Comparison of ENCODE assay signal across 18 cellular contexts in genomic region chr6:36525346-36525745, GRCh38. TPM values are rescaled to one million over a fixed set of nuclear protein-coding genes. Genes with fewer than 3 reads are reported as not detected.
A peak's percentile ranks its signal among the peaks of the same experiment; 100 is the strongest.
DNase-seq lines count a peak whose midpoint lies in the region; ATAC-seq and TF ChIP-seq lines count a peak whose summit lies in the region.
"Had no signal": no experiment of that assay in that cellular context is flagged by ENCODE, and none has a peak within 500 bp of the region (broad histone marks: within the 10 kb centered on the region; RNA-seq: fewer than 3 reads in every experiment).

No MANE protein-coding gene starts in this region.

- no peak for ATAC-seq in CD4-positive, alpha-beta T cell (ENCODE audit: poor library complexity)
- ATAC-seq in activated naive CD8-positive, alpha-beta T cell treated with anti-CD3 and anti-CD28 coated beads, Interleukin-2, amount 50 U/mL, for 24 hours, result no peak

- DNase-seq in activated naive CD4-positive, alpha-beta T cell treated with anti-CD3 and anti-CD28 coated beads, Interleukin-2, amount 10 ng/mL, durations not matched to agents 7 days and 5 days, result no peak
- no peak for DNase-seq in CD4-positive, alpha-beta T cell
- no peak for DNase-seq in activated naive CD8-positive, alpha-beta T cell treated with anti-CD3 and anti-CD28 coated beads, Interleukin-2, amount 50 U/mL, for 24 hours
- DNase-seq in immature natural killer cell, result no peak
- DNase-seq in activated effector memory CD4-positive, alpha-beta T cell treated with Interleukin-2 at 50 U/mL for 16 hours, result no peak
- no peak for DNase-seq in NCI-H2171 (lab: John Stamatoyannopoulos, UW)
- DNase-seq in SKM-1 (lab: John Stamatoyannopoulos, UW; ENCODE audit: unreplicated experiment), result no peak
- DNase-seq: BE2C, DMS53, EL, IMR-90, NCI-H1694, NCI-H2081 treated with DMSO at 0.1 percent for 48 hours, NCI-H446, NCI-H526, SJCRH30 had no signal

- intact Hi-C loops in CD4-positive, alpha-beta T cell (cut with DNase I, micrococcal nuclease), result loop anchor here in 1 of 2 experiments (2.0 kb wide), 1 partner anchor 15 kb away; no protein-coding TSS in a partner anchor

- H3K27ac ChIP-seq in CD4-positive, alpha-beta T cell (ENCODE audit: low read depth, low read length), result no peak overlapping the region
- H3K27ac ChIP-seq: KMS-11, SJCRH30 had no signal

- no peak for TF ChIP-seq CTCF in CD4-positive, alpha-beta T cell (IDR thresholded peaks at IDR 0.05)

- peak overlapping the region; percentile 89 for H3K27ac Mint-ChIP-seq in activated naive CD4-positive, alpha-beta T cell treated with anti-CD3 and anti-CD28 coated beads, Interleukin-2, amount 50 U/mL, for 24 hours
- no peak overlapping the region for H3K27ac Mint-ChIP-seq in activated naive CD4-positive, alpha-beta T cell treated with anti-CD3 and anti-CD28 coated beads, Interleukin-2, amount 10 ng/mL, durations not matched to agents 7 days and 5 days
- peak overlapping the region; percentile 51 for H3K27ac Mint-ChIP-seq in CD4-positive, alpha-beta T cell
- H3K27ac Mint-ChIP-seq in activated naive CD8-positive, alpha-beta T cell treated with anti-CD3 and anti-CD28 coated beads, Interleukin-2, amount 50 U/mL, for 24 hours, result peak overlapping the region; percentile 15
- peak overlapping the region in 4 of 6 donors; percentile 9 to 64 (median 44) for H3K27ac Mint-ChIP-seq in immature natural killer cell

- no peaks in the 10 kb centered on the region for H3K9me3 ChIP-seq in CD4-positive, alpha-beta T cell (ENCODE audit: control insufficient read depth, low read length)
- H3K9me3 ChIP-seq: BE2C, SJCRH30 had no signal

- no peaks in the 10 kb centered on the region for H3K9me3 Mint-ChIP-seq in activated naive CD4-positive, alpha-beta T cell treated with anti-CD3 and anti-CD28 coated beads, Interleukin-2, amount 50 U/mL, for 24 hours
- H3K9me3 Mint-ChIP-seq in activated naive CD4-positive, alpha-beta T cell treated with anti-CD3 and anti-CD28 coated beads, Interleukin-2, amount 10 ng/mL, durations not matched to agents 7 days and 5 days, result no peaks in the 10 kb centered on the region
- no peaks in the 10 kb centered on the region for H3K9me3 Mint-ChIP-seq in CD4-positive, alpha-beta T cell
- no peaks in the 10 kb centered on the region for H3K9me3 Mint-ChIP-seq in activated naive CD8-positive, alpha-beta T cell treated with anti-CD3 and anti-CD28 coated beads, Interleukin-2, amount 50 U/mL, for 24 hours
- no peaks in the 10 kb centered on the region for H3K9me3 Mint-ChIP-seq in immature natural killer cell

- no peaks in the 10 kb centered on the region for H3K27me3 ChIP-seq in CD4-positive, alpha-beta T cell (ENCODE audit: control insufficient read depth, insufficient read depth, low read length)
- H3K27me3 ChIP-seq: BE2C, SJCRH30 had no signal

- CTCF ChIA-PET in activated naive CD4-positive, alpha-beta T cell treated with anti-CD3 and anti-CD28 coated beads, Interleukin-2, amount 10 ng/mL, durations not matched to agents 7 days and 5 days (lab: Charles Lee), result no interaction called here
- CTCF ChIA-PET in CD4-positive, alpha-beta T cell (lab: Charles Lee), result no interaction called here

- no peak overlapping the region for H3K4me3 Mint-ChIP-seq in activated naive CD4-positive, alpha-beta T cell treated with anti-CD3 and anti-CD28 coated beads, Interleukin-2, amount 50 U/mL, for 24 hours
- H3K4me3 Mint-ChIP-seq in activated naive CD4-positive, alpha-beta T cell treated with anti-CD3 and anti-CD28 coated beads, Interleukin-2, amount 10 ng/mL, durations not matched to agents 7 days and 5 days, result no peak overlapping the region
- no peak overlapping the region for H3K4me3 Mint-ChIP-seq in CD4-positive, alpha-beta T cell
- H3K4me3 Mint-ChIP-seq in activated naive CD8-positive, alpha-beta T cell treated with anti-CD3 and anti-CD28 coated beads, Interleukin-2, amount 50 U/mL, for 24 hours, result no peak overlapping the region
- H3K4me3 Mint-ChIP-seq in immature natural killer cell, result no peak overlapping the region

- H3K4me1 Mint-ChIP-seq in activated naive CD4-positive, alpha-beta T cell treated with anti-CD3 and anti-CD28 coated beads, Interleukin-2, amount 50 U/mL, for 24 hours, result peaks cover 54% of the 10 kb centered on the region
- H3K4me1 Mint-ChIP-seq in activated naive CD4-positive, alpha-beta T cell treated with anti-CD3 and anti-CD28 coated beads, Interleukin-2, amount 10 ng/mL, durations not matched to agents 7 days and 5 days, result peaks cover 25% of the 10 kb centered on the region
- peaks cover 54% of the 10 kb centered on the region for H3K4me1 Mint-ChIP-seq in CD4-positive, alpha-beta T cell (ENCODE audit: low read depth)
- peaks cover 30% of the 10 kb centered on the region for H3K4me1 Mint-ChIP-seq in activated naive CD8-positive, alpha-beta T cell treated with anti-CD3 and anti-CD28 coated beads, Interleukin-2, amount 50 U/mL, for 24 hours
- peaks cover 43 to 66% of the 10 kb centered on the region in 2 donors for H3K4me1 Mint-ChIP-seq in immature natural killer cell

- POLR2A ChIA-PET in CD4-positive, alpha-beta T cell (lab: Charles Lee), result no interaction called here

- no peaks in the 10 kb centered on the region for H3K27me3 Mint-ChIP-seq in activated naive CD4-positive, alpha-beta T cell treated with anti-CD3 and anti-CD28 coated beads, Interleukin-2, amount 50 U/mL, for 24 hours
- H3K27me3 Mint-ChIP-seq in activated naive CD4-positive, alpha-beta T cell treated with anti-CD3 and anti-CD28 coated beads, Interleukin-2, amount 10 ng/mL, durations not matched to agents 7 days and 5 days, result no peaks in the 10 kb centered on the region
- no peaks in the 10 kb centered on the region for H3K27me3 Mint-ChIP-seq in CD4-positive, alpha-beta T cell
- H3K27me3 Mint-ChIP-seq in activated naive CD8-positive, alpha-beta T cell treated with anti-CD3 and anti-CD28 coated beads, Interleukin-2, amount 50 U/mL, for 24 hours, result no peaks in the 10 kb centered on the region
- H3K27me3 Mint-ChIP-seq in immature natural killer cell (ENCODE audit: low read depth in 3 of 3), result peaks cover 0 to 3% (median 0%) of the 10 kb centered on the region in 3 donors

- peaks cover 21% of the 10 kb centered on the region for H3K36me3 Mint-ChIP-seq in activated naive CD4-positive, alpha-beta T cell treated with anti-CD3 and anti-CD28 coated beads, Interleukin-2, amount 50 U/mL, for 24 hours
- H3K36me3 Mint-ChIP-seq in activated naive CD4-positive, alpha-beta T cell treated with anti-CD3 and anti-CD28 coated beads, Interleukin-2, amount 10 ng/mL, durations not matched to agents 7 days and 5 days, result peaks cover 56% of the 10 kb centered on the region
- H3K36me3 Mint-ChIP-seq in CD4-positive, alpha-beta T cell (ENCODE audit: low read depth), result peaks cover 89% of the 10 kb centered on the region
- peaks cover 49% of the 10 kb centered on the region for H3K36me3 Mint-ChIP-seq in activated naive CD8-positive, alpha-beta T cell treated with anti-CD3 and anti-CD28 coated beads, Interleukin-2, amount 50 U/mL, for 24 hours (ENCODE audit: low read depth)
- peaks cover 20 to 54% (median 36%) of the 10 kb centered on the region in 3 donors for H3K36me3 Mint-ChIP-seq in immature natural killer cell

RNA-seq across cellular contexts. Expression of gene STK38, which starts 21.9 kb away (rescaled TPM):
- 10 to 100 TPM; 47.0 to 48.4 TPM for total RNA-seq in CD4-positive, alpha-beta T cell
- polyA plus RNA-seq in immature natural killer cell, result 100 to 1,000 TPM in 1 of 3 donors, 10 to 100 TPM in 2; 74.2 to 179 (median 81.2) TPM
